In the genomic region with DNA sequence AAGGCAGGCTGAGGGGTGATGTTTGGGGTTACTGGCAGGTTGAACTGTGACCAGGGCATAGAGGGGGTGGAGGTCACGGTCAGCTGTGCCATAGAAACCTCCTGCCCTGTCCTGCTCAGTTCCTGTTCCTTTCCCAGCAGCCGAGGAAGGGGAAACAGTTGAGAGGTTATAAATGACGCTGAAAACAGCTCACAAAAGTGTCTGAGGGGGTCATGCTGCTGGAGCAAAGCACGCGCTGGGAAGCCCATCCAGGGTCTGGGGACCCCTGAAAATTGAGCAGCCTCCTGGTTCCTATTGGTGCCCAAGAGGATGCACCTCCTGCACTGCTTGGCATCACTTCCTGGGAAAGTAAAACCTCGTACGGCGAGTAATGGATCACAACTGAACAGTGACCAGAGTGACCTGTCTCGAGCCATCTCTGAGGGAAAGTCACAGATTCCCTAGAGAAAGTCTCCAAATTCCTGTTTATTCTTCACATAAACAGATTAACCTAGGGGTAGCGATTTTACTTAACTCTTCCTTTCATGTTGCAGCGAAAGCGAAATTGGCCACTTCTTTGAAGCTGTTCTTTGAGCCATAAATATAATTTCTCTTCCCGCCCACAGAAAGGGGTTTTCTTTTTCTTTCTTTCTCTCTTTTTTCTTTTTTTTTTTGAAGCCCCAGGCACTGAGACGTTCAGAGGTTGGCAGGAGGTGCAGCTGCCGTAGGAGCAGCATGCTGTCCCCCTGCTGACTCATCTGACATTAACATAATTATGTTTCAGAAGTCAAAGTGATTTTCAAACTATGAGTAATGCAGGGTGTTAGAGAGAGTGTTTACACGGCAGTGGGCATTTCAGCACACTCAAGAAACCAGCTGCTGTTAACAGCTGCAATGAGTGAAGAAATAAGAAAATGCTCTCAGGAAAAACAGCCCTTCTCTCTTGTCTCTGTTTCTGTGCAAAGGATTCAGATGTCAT, we compare ENCODE assay signal across 8 cellular contexts.
DNase-seq lines count a peak whose midpoint lies in the region; ATAC-seq lines count a peak whose summit lies in the region.

No MANE protein-coding gene starts in this region.

- H3K27me3 ChIP-seq in muscle layer of duodenum (ENCODE audit: low read depth, low read length), result no peaks in the 10 kb centered on the region

- H3K27ac ChIP-seq in muscle layer of duodenum (ENCODE audit: low read length), result peak overlapping the region; percentile 88

- peak overlapping the region; percentile 87 for H3K27ac Mint-ChIP-seq in stimulated activated memory B cell treated with anti-CD40 and anti-IgM and Interleukin-4, amounts not matched to agents 10 μg/mL and 1 μg/mL and 100 μg/mL, for 72 hours

- H3K4me3 ChIP-seq in muscle layer of duodenum (ENCODE audit: low read depth in 1 of 2, low read length in 2 of 2), result peak overlapping the region; percentile 58 to 82

- H3K4me3 Mint-ChIP-seq in stimulated activated memory B cell treated with anti-CD40 and anti-IgM and Interleukin-4, amounts not matched to agents 10 μg/mL and 1 μg/mL and 100 μg/mL, for 72 hours, result peak overlapping the region; percentile 83

- H3K9me3 ChIP-seq in muscle layer of duodenum (ENCODE audit: control insufficient read depth in 1 of 2, low read length in 2 of 2), result no peaks in the 10 kb centered on the region

- H3K36me3 Mint-ChIP-seq in stimulated activated memory B cell treated with anti-CD40 and anti-IgM and Interleukin-4, amounts not matched to agents 10 μg/mL and 1 μg/mL and 100 μg/mL, for 72 hours, result no peaks in the 10 kb centered on the region

- peaks cover 0 to 6% of the 10 kb centered on the region in 2 donors for H3K4me1 ChIP-seq in muscle layer of duodenum (ENCODE audit: control insufficient read depth in 1 of 2, insufficient read depth in 2 of 2, low read length in 2 of 2)

- ATAC-seq in GM18867 (IDR thresholded peaks at IDR 0.05; ENCODE audit: unreplicated experiment) (peak; percentile 98), HG03064 (IDR thresholded peaks at IDR 0.05; ENCODE audit: low read depth, unreplicated experiment) (peak; percentile 99)
- ATAC-seq in stimulated activated memory B cell treated with anti-CD40 and anti-IgM and Interleukin-4, amounts not matched to agents 10 μg/mL and 1 μg/mL and 100 μg/mL, for 72 hours, result peak; percentile 98

- peaks cover 39% of the 10 kb centered on the region for H3K4me1 Mint-ChIP-seq in stimulated activated memory B cell treated with anti-CD40 and anti-IgM and Interleukin-4, amounts not matched to agents 10 μg/mL and 1 μg/mL and 100 μg/mL, for 72 hours

- no peaks in the 10 kb centered on the region for H3K36me3 ChIP-seq in muscle layer of duodenum (ENCODE audit: control insufficient read depth in 1 of 2, insufficient read depth in 2 of 2, low read length in 2 of 2)

- DNase-seq in AG08396 (ENCODE audit: low spot score) (peak; percentile 72), NCI-H2196 (lab: John Stamatoyannopoulos, UW; ENCODE audit: unreplicated experiment) (peak; percentile 35)
- DNase-seq in activated CD4-positive, alpha-beta T cell treated with anti-CD3 and anti-CD28 coated beads for 48 hours, result peak; percentile 77
- peak; percentile 34 for DNase-seq in effector CD4-positive, alpha-beta T cell

- H3K9me3 Mint-ChIP-seq in stimulated activated memory B cell treated with anti-CD40 and anti-IgM and Interleukin-4, amounts not matched to agents 10 μg/mL and 1 μg/mL and 100 μg/mL, for 72 hours, result no peaks in the 10 kb centered on the region

- H3K27me3 Mint-ChIP-seq in stimulated activated memory B cell treated with anti-CD40 and anti-IgM and Interleukin-4, amounts not matched to agents 10 μg/mL and 1 μg/mL and 100 μg/mL, for 72 hours, result no peaks in the 10 kb centered on the region

Comparison
In these comparisons a context has a peak if more than half of its experiments do, and no peak if none do; other contexts are left out.
1. Peak in every context shown above with its lines: DNase-seq, ATAC-seq, H3K4me3 ChIP-seq and H3K27ac ChIP-seq.